9 cellular contexts compared by ENCODE assay signal in the genomic region with DNA sequence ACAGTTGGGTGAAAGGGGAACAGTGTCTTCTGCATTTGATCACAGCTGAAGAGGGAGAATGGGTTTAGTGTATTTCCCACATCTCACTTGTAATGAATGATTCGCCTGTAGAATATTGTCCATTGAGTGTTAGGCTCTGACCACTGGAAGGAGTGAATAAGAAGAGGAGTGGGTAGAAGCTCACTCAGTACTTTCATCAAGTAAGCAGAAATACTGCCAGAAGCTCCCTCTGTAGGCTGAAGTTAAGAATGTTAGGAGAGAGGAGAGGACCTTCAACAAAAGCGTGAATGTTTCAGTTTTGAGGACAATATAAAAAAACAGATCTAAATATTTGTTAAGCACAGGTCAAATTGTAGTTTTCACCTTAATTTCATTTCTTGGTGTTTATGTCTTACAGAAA. TPM values are rescaled to one million over a fixed set of nuclear protein-coding genes. Genes with fewer than 3 reads are reported as not detected.
DNase-seq lines count a peak whose midpoint lies in the region; ATAC-seq, FAIRE-seq and TF ChIP-seq lines count a peak whose summit lies in the region.
"Had no signal": no experiment of that assay in that cellular context is flagged by ENCODE, and none has a peak within 500 bp of the region (broad histone marks: within the 10 kb centered on the region; RNA-seq: fewer than 3 reads in every experiment).

No MANE protein-coding gene starts in this region.

- FAIRE-seq in frontal cortex (lab: Jason Lieb, UNC): no peak

- H3K27me3 ChIP-seq in brain microvascular endothelial cell (replicated peaks): no peaks in the 10 kb centered on the region

- in situ Hi-C loops in brain microvascular endothelial cell (cut with HindIII; ENCODE audit: low pct_ligation_motif_present, low sequenced_read_pairs): no loop called here

- no peak overlapping the region for H3K4me3 ChIP-seq in brain microvascular endothelial cell (ENCODE audit: low read depth, low read length)
- H3K4me3 ChIP-seq: skin epidermis had no signal

- peak; percentile 57 for TF ChIP-seq CTCF in brain microvascular endothelial cell (IDR thresholded peaks at IDR 0.05; ENCODE audit: low read depth, low read length, missing control alignments)

- no peaks in the 10 kb centered on the region for H3K36me3 ChIP-seq in brain microvascular endothelial cell (replicated peaks)

- no peak overlapping the region for H3K27ac ChIP-seq in brain microvascular endothelial cell
- H3K27ac ChIP-seq: skin epidermis had no signal

- no peak for ATAC-seq in GM18909 (IDR thresholded peaks at IDR 0.05; ENCODE audit: poor library complexity, unreplicated experiment)
- ATAC-seq in HG02884 (IDR thresholded peaks at IDR 0.05; ENCODE audit: unreplicated experiment): no peak

- peak; percentile 23 for DNase-seq in DMS114 treated with DMSO at 0.1 percent for 48 hours (lab: John Stamatoyannopoulos, UW; ENCODE audit: unreplicated experiment)
- DNase-seq in LHCN-M2 (ENCODE audit: low read depth): peak; percentile 59
- DNase-seq in brain microvascular endothelial cell: peak; percentile 38
- DNase-seq in midbrain (lab: John Stamatoyannopoulos, UW): peak; percentile 25
- DNase-seq in frontal cortex (ENCODE audit: low spot score in 2 of 2): no peak
- no peak for DNase-seq in DMS79 (lab: John Stamatoyannopoulos, UW)

RNA-seq across cellular contexts. Expression of gene FSD1L, which starts 27.5 kb away (rescaled TPM):
- total RNA-seq in LHCN-M2 (2014; rRNA removed) (2.1 and 2.8 TPM in 2 replicates), frontal cortex (138 TPM)
- 0.53 TPM for polyA plus RNA-seq in LHCN-M2 (2012)

Comparison
In these comparisons a context has a peak if more than half of its experiments do, and no peak if none do; other contexts are left out.
1. DNase-seq: peak in DMS114 treated with DMSO at 0.1 percent for 48 hours (single experiment), LHCN-M2 (single experiment), brain microvascular endothelial cell (single experiment) and midbrain (single experiment); none in frontal cortex (0 of 2) and DMS79 (single experiment).
2. RNA of gene FSD1L, which starts 27.5 kb away (total RNA-seq): 138 TPM in frontal cortex (single experiment); 2.1 to 2.8 TPM in LHCN-M2; every median in the first group is over 10 times any median in the second.